In the genomic region with DNA sequence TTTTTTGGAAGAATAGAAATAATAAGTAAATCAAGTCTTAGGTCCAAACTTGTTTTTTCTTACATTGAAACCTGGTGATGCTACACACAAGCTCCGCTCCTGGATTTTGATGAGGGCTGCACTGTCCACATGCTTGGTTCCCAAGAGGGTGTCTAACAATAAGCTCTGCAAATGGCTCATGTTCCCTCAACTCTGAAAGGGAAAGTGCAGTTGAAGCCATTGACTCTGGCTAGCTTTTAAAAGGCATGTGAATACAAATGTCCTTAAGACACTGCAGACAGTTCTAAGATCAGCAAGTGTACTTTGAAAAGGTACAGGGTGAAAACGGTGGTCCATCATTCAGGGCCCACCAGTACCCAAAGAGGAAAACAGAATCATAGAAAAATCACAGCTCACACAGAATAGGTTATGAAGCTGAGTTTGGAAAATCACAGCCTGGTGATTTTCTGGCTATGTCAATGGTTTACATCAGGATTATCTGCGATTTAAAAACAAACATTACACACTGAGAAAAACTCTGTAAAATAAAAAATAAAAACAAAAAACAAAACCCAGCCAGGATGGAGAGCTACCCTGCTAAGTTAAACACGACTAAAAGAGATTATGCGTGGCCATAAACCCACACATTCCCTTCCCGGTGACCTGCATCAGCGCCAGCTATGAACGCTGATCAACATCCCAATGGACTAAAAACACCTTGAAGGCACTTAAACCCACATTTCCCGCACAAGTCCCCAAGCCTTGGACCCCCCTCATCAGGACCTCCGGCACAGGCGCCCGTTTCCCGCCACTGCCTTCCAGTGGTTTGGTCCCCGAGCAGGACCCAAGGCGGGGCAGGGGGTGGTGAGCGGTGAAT, we compare ENCODE assay signal across 8 cellular contexts. TPM values are rescaled to one million over a fixed set of nuclear protein-coding genes. Genes with fewer than 3 reads are reported as not detected.
DNase-seq lines count a peak whose midpoint lies in the region; TF ChIP-seq lines count a peak whose summit lies in the region.

No MANE protein-coding gene starts in this region.

- CTCF ChIA-PET in AG04449 (lab: Yijun Ruan, JAX) (interaction anchor here (1.0 to 2.5 kb wide), 4 partner anchors 9 to 39 kb away, joined by 3 to 17 read pairs (median 4); a partner anchor contains a TSS), HEK293T (lab: Yijun Ruan, JAX) (interaction anchor here (0.6 to 0.8 kb wide), 5 partner anchors 14 to 390 kb away, joined by 3 to 9 read pairs (median 3); no protein-coding TSS in a partner anchor)

- peak overlapping the region; percentile 79 for H3K4me3 Mint-ChIP-seq in activated naive CD8-positive, alpha-beta T cell treated with anti-CD3 and anti-CD28 coated beads for 36 hours

- peak overlapping the region; percentile 83 for H3K4me3 ChIP-seq in AG04449 (ENCODE audit: low read depth, low read length)
- peak overlapping the region; percentile 70 to 94 (median 82) for H3K4me3 ChIP-seq in subcutaneous abdominal adipose tissue (ENCODE audit: low read depth in 1 of 5, low read length in 5 of 5)

- H3K27ac ChIP-seq in subcutaneous abdominal adipose tissue (ENCODE audit: low read depth, low read length): peak overlapping the region; percentile 88

- no peak for DNase-seq in AG04449 (ENCODE audit: low read depth, low spot score)
- DNase-seq in HEK293T (ENCODE audit: extremely low spot score): no peak
- DNase-seq in activated naive CD8-positive, alpha-beta T cell treated with anti-CD3 and anti-CD28 coated beads for 36 hours: no peak
- peak; percentile 9 for DNase-seq in iris pigment epithelial cell (ENCODE audit: low read depth)
- DNase-seq in stimulated activated CD4-positive, alpha-beta T cell treated with anti-CD3 and anti-CD28 coated beads, Interleukin-2, amount 100 ng/mL, for 48 hours: no peak
- no peak for DNase-seq in NOMO-1 treated with DMSO at 0.1 percent for 48 hours (lab: John Stamatoyannopoulos, UW; ENCODE audit: unreplicated experiment)
- DNase-seq in germinal center (ENCODE audit: low spot score): no peak

- H3K9me3 ChIP-seq in subcutaneous abdominal adipose tissue (ENCODE audit: control insufficient read depth in 5 of 5, low read length in 5 of 5): no peaks in the 10 kb centered on the region

- no peaks in the 10 kb centered on the region for H3K36me3 Mint-ChIP-seq in activated naive CD8-positive, alpha-beta T cell treated with anti-CD3 and anti-CD28 coated beads for 36 hours

- H3K4me1 ChIP-seq in subcutaneous abdominal adipose tissue (ENCODE audit: control insufficient read depth in 5 of 5, insufficient read depth in 5 of 5, low read length in 5 of 5): peaks cover 0 to 26% (median 16%) of the 10 kb centered on the region in 5 donors

- no peaks in the 10 kb centered on the region for H3K27me3 Mint-ChIP-seq in activated naive CD8-positive, alpha-beta T cell treated with anti-CD3 and anti-CD28 coated beads for 36 hours

- peak overlapping the region; percentile 57 for H3K27ac Mint-ChIP-seq in activated naive CD8-positive, alpha-beta T cell treated with anti-CD3 and anti-CD28 coated beads for 36 hours

- no peak for TF ChIP-seq CTCF in AG04449 (IDR thresholded peaks at IDR 0.05; ENCODE audit: insufficient read depth, low read length, missing control alignments)

- POLR2A ChIA-PET in AG04449 (lab: Yijun Ruan, JAX) (interaction anchor here (0.6 to 1.4 kb wide), 3 partner anchors 38 to 207 kb away, joined by 4 to 6 read pairs (median 5); a partner anchor contains a TSS), HEK293T (lab: Yijun Ruan, JAX) (interaction anchor here (0.6 to 3.5 kb wide), 8 partner anchors 9 to 195 kb away, joined by 3 to 26 read pairs (median 4); a partner anchor contains a TSS)

- peaks cover 15% of the 10 kb centered on the region for H3K4me1 Mint-ChIP-seq in activated naive CD8-positive, alpha-beta T cell treated with anti-CD3 and anti-CD28 coated beads for 36 hours

- H3K36me3 ChIP-seq in subcutaneous abdominal adipose tissue (ENCODE audit: control insufficient read depth in 5 of 5, insufficient read depth in 5 of 5, low read length in 5 of 5): peaks cover 0 to 4% (median 0%) of the 10 kb centered on the region in 5 donors

- no peaks in the 10 kb centered on the region for H3K27me3 ChIP-seq in subcutaneous abdominal adipose tissue (ENCODE audit: control insufficient read depth in 5 of 5, insufficient read depth in 4 of 5, low read length in 5 of 5)

- no peaks in the 10 kb centered on the region for H3K9me3 Mint-ChIP-seq in activated naive CD8-positive, alpha-beta T cell treated with anti-CD3 and anti-CD28 coated beads for 36 hours

- peak overlapping the region; percentile 64 to 97 (median 89) for H3K9ac ChIP-seq in subcutaneous abdominal adipose tissue (ENCODE audit: low read length in 5 of 5)

TF ChIP-seq in HEK293T, 16 proteins besides CTCF, POLR2A, EP300 and RAD21:
- no peak for TF ChIP-seq ARNT (IDR thresholded peaks at IDR 0.05)
- TF ChIP-seq TARDBP (IDR thresholded peaks at IDR 0.05): no peak; the same call in 1 of the 2 replicates
- TF ChIP-seq BHLHE40 (IDR thresholded peaks at IDR 0.05; ENCODE audit: borderline replicate concordance): no peak
- peak; percentile 87 for TF ChIP-seq L3MBTL2 (conservative IDR thresholded peaks at IDR 0.05)
- TF ChIP-seq NFRKB (IDR thresholded peaks at IDR 0.05): no peak
- no peak for TF ChIP-seq ELF4 (IDR thresholded peaks at IDR 0.05)
- TF ChIP-seq FOXK2 (IDR thresholded peaks at IDR 0.05): no peak
- peak; percentile 70; the same call in 1 of the 2 replicates for TF ChIP-seq HDGF (IDR thresholded peaks at IDR 0.05; ENCODE audit: borderline replicate concordance)
- TF ChIP-seq, protein P1, sequence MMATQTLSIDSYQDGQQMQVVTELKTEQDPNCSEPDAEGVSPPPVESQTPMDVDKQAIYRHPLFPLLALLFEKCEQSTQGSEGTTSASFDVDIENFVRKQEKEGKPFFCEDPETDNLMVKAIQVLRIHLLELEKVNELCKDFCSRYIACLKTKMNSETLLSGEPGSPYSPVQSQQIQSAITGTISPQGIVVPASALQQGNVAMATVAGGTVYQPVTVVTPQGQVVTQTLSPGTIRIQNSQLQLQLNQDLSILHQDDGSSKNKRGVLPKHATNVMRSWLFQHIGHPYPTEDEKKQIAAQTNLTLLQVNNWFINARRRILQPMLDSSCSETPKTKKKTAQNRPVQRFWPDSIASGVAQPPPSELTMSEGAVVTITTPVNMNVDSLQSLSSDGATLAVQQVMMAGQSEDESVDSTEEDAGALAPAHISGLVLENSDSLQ (IDR thresholded peaks at IDR 0.05): no peak
- no peak for TF ChIP-seq SUZ12 (IDR thresholded peaks at IDR 0.05)
- TF ChIP-seq FOXA1 (IDR thresholded peaks at IDR 0.05): no peak
- no peak for TF ChIP-seq SP1 (IDR thresholded peaks at IDR 0.05)
- TF ChIP-seq CTBP1 (IDR thresholded peaks at IDR 0.05; ENCODE audit: borderline replicate concordance): no peak
TF ChIP-seq in HEK293T: peak in this region for 2.

RNA-seq across cellular contexts. Expression of a gene that starts 0.6 kb away (rescaled TPM):
- under 1 TPM in 1 of 2 experiments, not detected in 1; 0.26 TPM for total RNA-seq in activated naive CD8-positive, alpha-beta T cell treated with anti-CD3 and anti-CD28 coated beads for 36 hours

RNA-seq across cellular contexts. Expression of a gene that starts 0.7 kb away (rescaled TPM):
- total RNA-seq in activated naive CD8-positive, alpha-beta T cell treated with anti-CD3 and anti-CD28 coated beads for 36 hours: 1 to 10 TPM; 4.1 to 4.6 TPM

RNA-seq across cellular contexts. Expression of a gene that starts 38.0 kb away (rescaled TPM):
- 1 to 10 TPM; 1.8 to 2.3 TPM for total RNA-seq in activated naive CD8-positive, alpha-beta T cell treated with anti-CD3 and anti-CD28 coated beads for 36 hours

RNA-seq across cellular contexts. Expression of a gene that starts 46.5 kb away (rescaled TPM):
- 100 to 1,000 TPM; 159 to 165 TPM for total RNA-seq in activated naive CD8-positive, alpha-beta T cell treated with anti-CD3 and anti-CD28 coated beads for 36 hours

RNA-seq across cellular contexts. Expression of a gene that starts 52.3 kb away (rescaled TPM):
- not detected for total RNA-seq in activated naive CD8-positive, alpha-beta T cell treated with anti-CD3 and anti-CD28 coated beads for 36 hours
